ENCODE assay signal across 15 cellular contexts in genomic region chrX:13307041-13307440, GRCh38. TPM values are rescaled to one million over a fixed set of nuclear protein-coding genes. Genes with fewer than 3 reads are reported as not detected.
DNase-seq lines count a peak whose midpoint lies in the region; FAIRE-seq and TF ChIP-seq lines count a peak whose summit lies in the region.
"Had no signal": no experiment of that assay in that cellular context is flagged by ENCODE, and none has a peak within 500 bp of the region (broad histone marks: within the 10 kb centered on the region; RNA-seq: fewer than 3 reads in every experiment).

No MANE protein-coding gene starts in this region.

- H3K27ac Mint-ChIP-seq in nephron: peak overlapping the region in 2 of 3 experiments; percentile 54 to 72
- no peak overlapping the region for H3K27ac Mint-ChIP-seq in mesothelial cell of epicardium
- H3K27ac Mint-ChIP-seq in activated T-cell treated with anti-CD3 and anti-CD28 coated beads, Interleukin-2, amount 50 U/mL, for 24 hours: no peak overlapping the region
- H3K27ac Mint-ChIP-seq: CD4-positive, alpha-beta memory T cell; H9 had no signal

- DNase-seq in NCI-H2227 (lab: John Stamatoyannopoulos, UW; ENCODE audit: unreplicated experiment) (peak; percentile 36), RPMI7951 (ENCODE audit: low read depth) (peak; percentile 47), fibroblast of mammary gland (ENCODE audit: low read depth) (peak; percentile 24), mesothelial cell of epicardium (ENCODE audit: low spot score in 2 of 2, unreplicated experiment in 2 of 2) (no peak), frontal cortex (ENCODE audit: low spot score in 2 of 2) (no peak)
- no peak for DNase-seq in activated T-cell treated with anti-CD3 and anti-CD28 coated beads, Interleukin-2, amount 50 U/mL, for 24 hours
- DNase-seq: BE2C; CD4-positive, alpha-beta memory T cell; DMS79; GOT3; H9 had no signal

- H3K36me3 Mint-ChIP-seq in nephron (ENCODE audit: low read depth) (no peaks in the 10 kb centered on the region), mesothelial cell of epicardium (no peaks in the 10 kb centered on the region)
- H3K36me3 Mint-ChIP-seq in activated T-cell treated with anti-CD3 and anti-CD28 coated beads, Interleukin-2, amount 50 U/mL, for 24 hours (ENCODE audit: low read depth): no peaks in the 10 kb centered on the region
- H3K36me3 Mint-ChIP-seq: CD4-positive, alpha-beta memory T cell had no signal

- no peak for FAIRE-seq in frontal cortex (lab: Jason Lieb, UNC)
- FAIRE-seq: A204.1, GM12891 had no signal

- H3K4me1 Mint-ChIP-seq in nephron (peaks cover 5% of the 10 kb centered on the region), mesothelial cell of epicardium (peaks cover 2% of the 10 kb centered on the region)
- peaks cover 4% of the 10 kb centered on the region for H3K4me1 Mint-ChIP-seq in activated T-cell treated with anti-CD3 and anti-CD28 coated beads, Interleukin-2, amount 50 U/mL, for 24 hours (ENCODE audit: low read depth)

- H3K4me3 Mint-ChIP-seq in nephron (no peak overlapping the region), mesothelial cell of epicardium (no peak overlapping the region)
- H3K4me3 Mint-ChIP-seq in activated T-cell treated with anti-CD3 and anti-CD28 coated beads, Interleukin-2, amount 50 U/mL, for 24 hours: no peak overlapping the region
- H3K4me3 Mint-ChIP-seq: CD4-positive, alpha-beta memory T cell; H9 had no signal

- H3K4me3 ChIP-seq in fibroblast of mammary gland (ENCODE audit: control insufficient read depth, low read depth, low read length): no peak overlapping the region

- H3K9me3 Mint-ChIP-seq in nephron: peaks cover 6% of the 10 kb centered on the region
- H3K9me3 Mint-ChIP-seq in mesothelial cell of epicardium: peaks cover 40% of the 10 kb centered on the region
- H3K9me3 Mint-ChIP-seq in activated T-cell treated with anti-CD3 and anti-CD28 coated beads, Interleukin-2, amount 50 U/mL, for 24 hours: no peaks in the 10 kb centered on the region

- TF ChIP-seq CTCF in fibroblast of mammary gland (conservative IDR thresholded peaks at IDR 0.05; ENCODE audit: control insufficient read depth, insufficient read depth, low read depth, low read length) (no peak), nephron (IDR thresholded peaks at IDR 0.05; ENCODE audit: unreplicated experiment in 3 of 3) (no peak), mesothelial cell of epicardium (IDR thresholded peaks at IDR 0.05; ENCODE audit: unreplicated experiment) (no peak)

- H3K27me3 Mint-ChIP-seq in nephron (ENCODE audit: low read depth) (no peaks in the 10 kb centered on the region), mesothelial cell of epicardium (ENCODE audit: low read depth) (no peaks in the 10 kb centered on the region)
- H3K27me3 Mint-ChIP-seq in activated T-cell treated with anti-CD3 and anti-CD28 coated beads, Interleukin-2, amount 50 U/mL, for 24 hours: peaks cover 74% of the 10 kb centered on the region
- H3K27me3 Mint-ChIP-seq: CD4-positive, alpha-beta memory T cell had no signal

RNA-seq across cellular contexts. Expression of gene ATXN3L, which starts 12.8 kb away (rescaled TPM):
- total RNA-seq in RPMI7951 (2014; rRNA removed; shearing (Covaris generic)): not detected in 2 replicates
- total RNA-seq in mesothelial cell of epicardium (not detected in 3 replicates), frontal cortex (not detected)
- total RNA-seq: CD4-positive, alpha-beta memory T cell; G401; H9 had no signal

Comparison
In these comparisons a context has a peak if more than half of its experiments do, and no peak if none do; other contexts are left out.
1. DNase-seq: peak in NCI-H2227 (single experiment), RPMI7951 (single experiment) and fibroblast of mammary gland (single experiment); none in mesothelial cell of epicardium (0 of 2), frontal cortex (0 of 2) and activated T-cell treated with anti-CD3 and anti-CD28 coated beads, Interleukin-2, amount 50 U/mL, for 24 hours (single experiment).
2. H3K27ac Mint-ChIP-seq: peak in nephron (2 of 3); none in mesothelial cell of epicardium (single experiment) and activated T-cell treated with anti-CD3 and anti-CD28 coated beads, Interleukin-2, amount 50 U/mL, for 24 hours (single experiment).